ENCODE assay signal across 15 cellular contexts in the genomic region with DNA sequence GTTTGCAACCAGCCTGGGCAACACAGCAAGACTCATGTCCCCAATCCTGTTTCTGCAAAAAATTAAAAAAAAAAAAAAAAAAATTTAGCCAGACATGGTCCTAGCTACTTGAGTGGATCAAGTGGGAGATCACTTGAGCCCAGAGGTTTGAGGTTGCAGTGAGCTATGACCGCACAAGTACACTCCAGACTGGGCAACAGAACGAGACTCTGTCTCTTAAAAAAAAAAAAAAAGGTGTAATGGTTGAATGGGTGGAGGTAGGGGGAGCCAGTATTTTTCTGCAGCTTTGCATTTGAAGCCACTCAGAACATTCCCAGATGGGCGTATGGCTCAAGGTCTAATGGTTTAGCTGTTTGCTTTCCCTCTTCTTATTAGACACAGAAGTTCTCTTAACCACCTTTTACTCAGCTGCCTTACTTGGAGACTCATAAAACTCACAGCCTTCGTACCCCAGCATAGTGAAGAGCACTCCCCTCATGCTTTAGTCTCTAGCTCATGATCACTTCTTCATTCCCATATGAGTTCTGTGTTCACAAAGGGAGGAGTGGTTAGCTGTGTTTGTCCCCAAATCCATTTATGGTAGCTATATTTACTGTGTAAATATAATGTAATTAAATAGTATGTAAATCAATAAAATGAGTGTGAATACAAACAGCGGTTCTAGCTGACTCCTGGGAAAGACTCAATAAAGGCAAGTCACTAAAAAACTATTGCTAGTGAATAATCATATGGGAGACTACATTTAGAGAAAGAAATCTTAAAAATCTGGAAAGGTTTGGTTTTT. TPM values are rescaled to one million over a fixed set of nuclear protein-coding genes. Genes with fewer than 3 reads are reported as not detected.
DNase-seq lines count a peak whose midpoint lies in the region; ATAC-seq and TF ChIP-seq lines count a peak whose summit lies in the region.
"Had no signal": no experiment of that assay in that cellular context is flagged by ENCODE, and none has a peak within 500 bp of the region (broad histone marks: within the 10 kb centered on the region; RNA-seq: fewer than 3 reads in every experiment).

No MANE protein-coding gene starts in this region.

- peak overlapping the region; percentile 35; the same call in 1 of the 2 replicates for H3K4me2 ChIP-seq in PC-3 (ENCODE audit: low read length)
- H3K4me2 ChIP-seq: smooth muscle cell had no signal

- POLR2A ChIA-PET in HEK293 (lab: Yijun Ruan, JAX) (interaction anchor here (0.7 to 1.2 kb wide), 5 partner anchors 8 to 58 kb away, joined by 3 to 5 read pairs (median 4); a partner anchor contains a TSS), PC-3 (lab: Charles Lee; ENCODE audit: unreplicated experiment) (interaction anchor here (0.5 kb wide), 2 partner anchors 18 to 1268 kb away, joined by 4 to 7 read pairs; no protein-coding TSS in a partner anchor)

- CTCF ChIA-PET in HEK293 (lab: Yijun Ruan, JAX) (interaction anchor here (0.5 to 1.2 kb wide), 4 partner anchors 54 to 761 kb away, joined by 3 to 4 read pairs (median 3); no protein-coding TSS in a partner anchor), PC-3 (lab: Charles Lee) (interaction anchor here (0.9 to 1.2 kb wide), 2 partner anchors 52 to 120 kb away, joined by 3 to 4 read pairs; no protein-coding TSS in a partner anchor)

- H3K79me2 ChIP-seq in PC-3 (ENCODE audit: low read length) = peaks cover 100% of the 10 kb centered on the region

- H3F3A ChIP-seq in PC-3 (ENCODE audit: low read length, unreplicated experiment) = peaks cover 1% of the 10 kb centered on the region

- peaks cover 37% of the 10 kb centered on the region for H3K4me1 ChIP-seq in HEK293 (ENCODE audit: control insufficient read depth, insufficient read depth, low read length)
- peaks cover 80% of the 10 kb centered on the region for H3K4me1 ChIP-seq in PC-3 (ENCODE audit: insufficient read depth, low read length)
- peaks cover 96 to 100% of the 10 kb centered on the region in 2 experiments for H3K4me1 ChIP-seq in neutrophil (ENCODE audit: control insufficient read depth in 1 of 2, insufficient read depth in 1 of 2, low read depth in 1 of 2, low read length in 1 of 2)

- peak overlapping the region; percentile 21; the same call in 1 of the 2 replicates for H3K9ac ChIP-seq in PC-3 (ENCODE audit: low read length)
- H3K9ac ChIP-seq: parathyroid adenoma had no signal

- DNase-seq in NCI-H187 (lab: John Stamatoyannopoulos, UW) (peak; percentile 79 to 84), PC-3 (peak; percentile 56), NCI-H2107 treated with DMSO at 0.1 percent for 48 hours (lab: John Stamatoyannopoulos, UW; ENCODE audit: unreplicated experiment) (no peak)
- DNase-seq: C1 segment of cervical spinal cord; head of caudate nucleus; NCI-H446 treated with DMSO at 0.1 percent for 48 hours; Peyer's patch; stimulated activated naive CD8-positive, alpha-beta T cell treated with anti-CD3 and anti-CD28 coated beads, Interleukin-15, amount 100 ng/mL, for 72 hours had no signal

- no peaks in the 10 kb centered on the region for H3K9me2 ChIP-seq in PC-3 (replicated peaks; ENCODE audit: low read length)

- H3K36me3 ChIP-seq in HEK293 (ENCODE audit: control insufficient read depth in 2 of 2, insufficient read depth in 1 of 2, low read length in 2 of 2) = peaks cover 6 to 27% of the 10 kb centered on the region in 2 experiments; a peak in 2 of 3 replicates
- H3K36me3 ChIP-seq in PC-3 (ENCODE audit: low read depth, low read length) = peaks cover 52% of the 10 kb centered on the region
- peaks cover 5% of the 10 kb centered on the region for H3K36me3 ChIP-seq in neutrophil
- H3K36me3 ChIP-seq: Peyer's patch had no signal

- peaks cover 94% of the 10 kb centered on the region for H4K20me1 ChIP-seq in PC-3 (ENCODE audit: low read length)

- TF ChIP-seq CTCF in HEK293 (tag by site-specific recombination; IDR thresholded peaks at IDR 0.05) = no peak
- no peak for TF ChIP-seq CTCF in PC-3 (conservative IDR thresholded peaks at IDR 0.05; ENCODE audit: low read depth, low read length)
- no peak for TF ChIP-seq CTCF in neutrophil (IDR thresholded peaks at IDR 0.05)

- no peak overlapping the region for H2AFZ ChIP-seq in PC-3 (ENCODE audit: low read length)
- H2AFZ ChIP-seq: parathyroid adenoma had no signal

- H3K27me3 ChIP-seq in PC-3 (ENCODE audit: low read length) = no peaks in the 10 kb centered on the region
- H3K27me3 ChIP-seq in neutrophil = no peaks in the 10 kb centered on the region
- H3K27me3 ChIP-seq: Peyer's patch had no signal

- H3K4me3 ChIP-seq in HEK293 (ENCODE audit: low read depth, low read length) (no peak overlapping the region), PC-3 (ENCODE audit: low read length) (no peak overlapping the region), neutrophil (ENCODE audit: low read depth in 1 of 2, low read length in 1 of 2) (no peak overlapping the region)
- H3K4me3 ChIP-seq: Peyer's patch, smooth muscle cell had no signal

- peak; percentile 67 for ATAC-seq in PC-3
- ATAC-seq in HG02678 (IDR thresholded peaks at IDR 0.05; ENCODE audit: unreplicated experiment) = no peak
- ATAC-seq in HG03135 (IDR thresholded peaks at IDR 0.05; ENCODE audit: unreplicated experiment) = no peak
- ATAC-seq: esophagus mucosa; stimulated activated naive CD8-positive, alpha-beta T cell treated with anti-CD3 and anti-CD28 coated beads, Interleukin-15, amount 100 ng/mL, for 72 hours had no signal

- intact Hi-C loops in PC-3 (cut with micrococcal nuclease) = loop anchor here (5.0 kb wide), 1 partner anchor 33 kb away; no protein-coding TSS in a partner anchor

- no TSS peak for BruUV-seq in PC-3 (replicated peaks; lab: Mats Ljungman, UMichigan)

- H3K27ac ChIP-seq in HEK293 (ENCODE audit: extremely low read depth, low read depth, low read length) (no peak overlapping the region), PC-3 (ENCODE audit: low read length) (peak overlapping the region; percentile 70), neutrophil (peak overlapping the region; percentile 47)
- H3K27ac ChIP-seq: parathyroid adenoma, Peyer's patch had no signal

- H3K9me3 ChIP-seq in HEK293 (ENCODE audit: control insufficient read depth, insufficient read depth, low read depth, low read length) = no peaks in the 10 kb centered on the region
- no peaks in the 10 kb centered on the region for H3K9me3 ChIP-seq in PC-3 (ENCODE audit: low read length)
- no peaks in the 10 kb centered on the region for H3K9me3 ChIP-seq in neutrophil
- H3K9me3 ChIP-seq: Peyer's patch had no signal

TF ChIP-seq in HEK293, 187 proteins besides CTCF, POLR2A, EP300 and RAD21:
- TF ChIP-seq WT1 (tag by site-specific recombination; IDR thresholded peaks at IDR 0.05) (peak; percentile 36; the same call in 1 of the 2 replicates), ZNF48 (tag by site-specific recombination; IDR thresholded peaks at IDR 0.05) (no peak), ZNF549 (tag by site-specific recombination; IDR thresholded peaks at IDR 0.05) (no peak), ZNF354C (tag by site-specific recombination; IDR thresholded peaks at IDR 0.05; ENCODE audit: borderline replicate concordance, low read depth) (no peak), ZNF416 (tag by site-specific recombination; IDR thresholded peaks at IDR 0.05) (no peak)
- TF ChIP-seq, protein P1, sequence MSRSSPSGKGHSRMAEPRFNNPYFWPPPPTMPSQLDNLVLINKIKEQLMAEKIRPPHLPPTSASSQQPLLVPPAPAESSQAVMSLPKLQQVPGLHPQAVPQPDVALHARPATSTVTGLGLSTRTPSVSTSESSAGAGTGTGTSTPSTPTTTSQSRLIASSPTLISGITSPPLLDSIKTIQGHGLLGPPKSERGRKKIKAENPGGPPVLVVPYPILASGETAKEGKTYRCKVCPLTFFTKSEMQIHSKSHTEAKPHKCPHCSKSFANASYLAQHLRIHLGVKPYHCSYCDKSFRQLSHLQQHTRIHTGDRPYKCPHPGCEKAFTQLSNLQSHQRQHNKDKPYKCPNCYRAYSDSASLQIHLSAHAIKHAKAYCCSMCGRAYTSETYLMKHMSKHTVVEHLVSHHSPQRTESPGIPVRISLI (tag by site-specific recombination; IDR thresholded peaks at IDR 0.05) = peak; percentile 74
- TF ChIP-seq, protein P2, sequence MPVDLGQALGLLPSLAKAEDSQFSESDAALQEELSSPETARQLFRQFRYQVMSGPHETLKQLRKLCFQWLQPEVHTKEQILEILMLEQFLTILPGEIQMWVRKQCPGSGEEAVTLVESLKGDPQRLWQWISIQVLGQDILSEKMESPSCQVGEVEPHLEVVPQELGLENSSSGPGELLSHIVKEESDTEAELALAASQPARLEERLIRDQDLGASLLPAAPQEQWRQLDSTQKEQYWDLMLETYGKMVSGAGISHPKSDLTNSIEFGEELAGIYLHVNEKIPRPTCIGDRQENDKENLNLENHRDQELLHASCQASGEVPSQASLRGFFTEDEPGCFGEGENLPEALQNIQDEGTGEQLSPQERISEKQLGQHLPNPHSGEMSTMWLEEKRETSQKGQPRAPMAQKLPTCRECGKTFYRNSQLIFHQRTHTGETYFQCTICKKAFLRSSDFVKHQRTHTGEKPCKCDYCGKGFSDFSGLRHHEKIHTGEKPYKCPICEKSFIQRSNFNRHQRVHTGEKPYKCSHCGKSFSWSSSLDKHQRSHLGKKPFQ (tag by site-specific recombination; IDR thresholded peaks at IDR 0.05) = peak; percentile 52; the same call in 1 of the 2 replicates

RNA-seq across cellular contexts. Expression of a gene that starts 9.0 kb away (rescaled TPM):
- total RNA-seq in PC-3 (2014; rRNA removed) = 178 and 198 TPM in 2 replicates

RNA-seq across cellular contexts. Expression of a gene that starts 54.9 kb away (rescaled TPM):
- total RNA-seq in PC-3 (2014; rRNA removed) = 14.4 and 25.5 TPM in 2 replicates
